ENCODE assay signal across 9 cellular contexts in the genomic region with DNA sequence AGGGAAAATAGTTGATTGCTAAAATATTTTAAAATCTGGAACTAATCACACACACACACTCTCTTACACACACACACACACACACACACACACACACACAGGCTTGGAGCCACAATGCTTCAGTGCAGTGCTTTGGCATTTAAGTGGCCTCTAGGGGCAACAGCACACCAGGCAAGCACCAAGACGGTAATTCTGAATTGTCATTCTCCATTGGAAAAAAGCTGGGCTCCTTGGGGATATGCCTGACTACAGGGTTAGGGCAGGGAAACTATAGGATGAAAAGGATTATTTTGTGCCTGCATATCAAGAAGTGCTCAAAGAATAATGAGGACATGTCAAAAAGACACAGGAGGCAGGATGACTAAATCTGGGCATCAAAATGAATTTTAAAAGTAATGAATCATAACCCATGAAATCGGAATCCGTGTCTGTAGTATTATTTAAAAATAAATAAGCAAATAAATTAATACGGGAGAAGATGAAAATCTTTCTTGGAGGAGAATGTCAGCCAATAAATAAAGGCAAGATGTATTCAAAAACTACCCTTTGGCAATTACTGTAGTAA. TPM values are rescaled to one million over a fixed set of nuclear protein-coding genes. Genes with fewer than 3 reads are reported as not detected.
DNase-seq lines count a peak whose midpoint lies in the region; ATAC-seq and TF ChIP-seq lines count a peak whose summit lies in the region.
"Had no signal": no experiment of that assay in that cellular context is flagged by ENCODE, and none has a peak within 500 bp of the region (broad histone marks: within the 10 kb centered on the region; RNA-seq: fewer than 3 reads in every experiment).

No MANE protein-coding gene starts in this region.

- no peak overlapping the region for H3K23ac ChIP-seq in IMR-90 (ENCODE audit: low read depth, low read length)

- peak; percentile 72 for DNase-seq in D341Med (ENCODE audit: low spot score)
- peak; percentile 34 for DNase-seq in IMR-90
- DNase-seq in glomerular visceral epithelial cell (ENCODE audit: extremely low spot score), result peak; percentile 22
- peak; percentile 24 for DNase-seq in retinal pigment epithelial cell (ENCODE audit: low read depth)
- DNase-seq in activated gamma-delta T cell treated with Interleukin-2 at 50 U/mL for 16 hours, result no peak
- DNase-seq in stimulated activated CD8-positive, alpha-beta memory T cell treated with anti-CD3 and anti-CD28 coated beads, Interleukin-4, amount 100 ng/mL, for 48 hours, result no peak

- no peak overlapping the region for H3K14ac ChIP-seq in IMR-90 (replicated peaks; ENCODE audit: low read depth, low read length)

- TF ChIP-seq RAD21 in IMR-90 (IDR thresholded peaks at IDR 0.05; ENCODE audit: low read length), result peak; percentile 33

- H2AK5ac ChIP-seq in IMR-90 (ENCODE audit: low read depth, low read length), result no peak overlapping the region

- H4K8ac ChIP-seq in IMR-90 (ENCODE audit: low read depth in 2 of 2, low read length in 2 of 2), result no peak overlapping the region

- no TSS peak for BruUV-seq in IMR-90 (replicated peaks; lab: Mats Ljungman, UMichigan)

- CTCF ChIA-PET in IMR-90 (lab: Yijun Ruan, JAX), result no interaction called here

- ATAC-seq in GM19035 (IDR thresholded peaks at IDR 0.05; ENCODE audit: unreplicated experiment), result peak; percentile 31
- ATAC-seq in IMR-90 (ENCODE audit: low read depth), result peak; percentile 57; the same call in 1 of the 2 replicates

- H2AK9ac ChIP-seq in IMR-90 (replicated peaks; ENCODE audit: low read depth, low read length, poor library complexity), result no peak overlapping the region

- dilution Hi-C loops in IMR-90 (cut with HindIII; ENCODE audit: low sequenced_read_pairs, unreplicated experiment), result no loop called here

- peak; percentile 31 for TF ChIP-seq CTCF in IMR-90 (conservative IDR thresholded peaks at IDR 0.05; ENCODE audit: low read depth, low read length)
- TF ChIP-seq CTCF in VCaP (conservative IDR thresholded peaks at IDR 0.05), result peak; percentile 81
- peak; percentile 70 for TF ChIP-seq CTCF in retinal pigment epithelial cell (conservative IDR thresholded peaks at IDR 0.05; ENCODE audit: low read depth, low read length)

- in situ Hi-C loops in IMR-90 (cut with MboI; ENCODE audit: low sequenced_read_pairs), result no loop called here

- no peak overlapping the region for H2BK120ac ChIP-seq in IMR-90 (ENCODE audit: low read depth, low read length)

- H3K27me3 ChIP-seq in IMR-90 (ENCODE audit: control insufficient read depth, insufficient read depth, low read length), result no peaks in the 10 kb centered on the region

- no peaks in the 10 kb centered on the region for H3K9me3 ChIP-seq in IMR-90 (ENCODE audit: control insufficient read depth, insufficient read depth, low read length)

- H3K4me2 ChIP-seq in IMR-90 (ENCODE audit: low read depth, low read length), result no peak overlapping the region

- H4K91ac ChIP-seq in IMR-90 (ENCODE audit: insufficient read depth, low read depth, low read length), result no peak overlapping the region

- peaks cover 30% of the 10 kb centered on the region for H3K36me3 ChIP-seq in IMR-90 (ENCODE audit: control insufficient read depth, insufficient read depth, low read length)

- no peak overlapping the region for H2BK5ac ChIP-seq in IMR-90 (ENCODE audit: low read depth, low read length, poor library complexity, severe bottlenecking)

- H3K18ac ChIP-seq in IMR-90 (ENCODE audit: low read depth, low read length), result no peak overlapping the region

- H3K79me1 ChIP-seq in IMR-90 (ENCODE audit: low read depth in 1 of 2, low read length in 2 of 2), result no peaks in the 10 kb centered on the region

- intact Hi-C loops in IMR-90 (cut with micrococcal nuclease), result no loop called here

- H2AFZ ChIP-seq in IMR-90 (replicated peaks; ENCODE audit: low read length, poor library complexity), result no peak overlapping the region

- H4K20me1 ChIP-seq in IMR-90 (ENCODE audit: insufficient read depth, low read length), result no peaks in the 10 kb centered on the region; the same call in none of the 2 replicates

- H3K4ac ChIP-seq in IMR-90 (ENCODE audit: low read depth, low read length), result no peak overlapping the region

- H3K56ac ChIP-seq in IMR-90 (ENCODE audit: extremely low read depth, insufficient read depth, low read length), result no peak overlapping the region

- H2BK20ac ChIP-seq in IMR-90 (ENCODE audit: low read depth, low read length), result no peak overlapping the region

- POLR2A ChIA-PET in IMR-90 (lab: Charles Lee; ENCODE audit: unreplicated experiment), result no interaction called here

- H3K4me3 ChIP-seq in IMR-90 (ENCODE audit: insufficient read depth, low read depth, low read length) (no peak overlapping the region), retinal pigment epithelial cell (ENCODE audit: low read length) (no peak overlapping the region)

- H3K27ac ChIP-seq in IMR-90 (ENCODE audit: insufficient read depth, low read length) (no peak overlapping the region), VCaP (no peak overlapping the region)

- H3K9me1 ChIP-seq in IMR-90 (ENCODE audit: insufficient read depth, low read length), result peaks cover 2% of the 10 kb centered on the region; the same call in 1 of the 2 replicates

- H4K5ac ChIP-seq in IMR-90 (ENCODE audit: low read depth, low read length), result no peak overlapping the region

- no peak overlapping the region for H3K9ac ChIP-seq in IMR-90 (ENCODE audit: low read depth, low read length)

- no peaks in the 10 kb centered on the region for H3K4me1 ChIP-seq in IMR-90 (ENCODE audit: control insufficient read depth, insufficient read depth, low read length)

- no CpG with 5 or more reads among the region's 4 CpGs for WGBS in IMR-90 (ENCODE audit: extremely low coverage in 2 of 2, insufficient read length in 1 of 2), 2 experiments

- TF ChIP-seq POLR2A in IMR-90 (IDR thresholded peaks at IDR 0.05; ENCODE audit: low read depth, low read length), result no peak

- no peak overlapping the region for H2BK15ac ChIP-seq in IMR-90 (ENCODE audit: low read depth, low read length)

TF ChIP-seq in IMR-90, 13 proteins besides CTCF, POLR2A, EP300 and RAD21:
- no peak for TF ChIP-seq MXI1 (IDR thresholded peaks at IDR 0.05; ENCODE audit: borderline replicate concordance, low read depth, low read length)
- TF ChIP-seq, protein P1, sequence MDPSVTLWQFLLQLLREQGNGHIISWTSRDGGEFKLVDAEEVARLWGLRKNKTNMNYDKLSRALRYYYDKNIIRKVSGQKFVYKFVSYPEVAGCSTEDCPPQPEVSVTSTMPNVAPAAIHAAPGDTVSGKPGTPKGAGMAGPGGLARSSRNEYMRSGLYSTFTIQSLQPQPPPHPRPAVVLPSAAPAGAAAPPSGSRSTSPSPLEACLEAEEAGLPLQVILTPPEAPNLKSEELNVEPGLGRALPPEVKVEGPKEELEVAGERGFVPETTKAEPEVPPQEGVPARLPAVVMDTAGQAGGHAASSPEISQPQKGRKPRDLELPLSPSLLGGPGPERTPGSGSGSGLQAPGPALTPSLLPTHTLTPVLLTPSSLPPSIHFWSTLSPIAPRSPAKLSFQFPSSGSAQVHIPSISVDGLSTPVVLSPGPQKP (IDR thresholded peaks at IDR 0.05; ENCODE audit: borderline replicate concordance, low read depth, low read length), result no peak
- no peak for TF ChIP-seq CEBPB (IDR thresholded peaks at IDR 0.05; ENCODE audit: low read depth, low read length)
- TF ChIP-seq, protein P2, sequence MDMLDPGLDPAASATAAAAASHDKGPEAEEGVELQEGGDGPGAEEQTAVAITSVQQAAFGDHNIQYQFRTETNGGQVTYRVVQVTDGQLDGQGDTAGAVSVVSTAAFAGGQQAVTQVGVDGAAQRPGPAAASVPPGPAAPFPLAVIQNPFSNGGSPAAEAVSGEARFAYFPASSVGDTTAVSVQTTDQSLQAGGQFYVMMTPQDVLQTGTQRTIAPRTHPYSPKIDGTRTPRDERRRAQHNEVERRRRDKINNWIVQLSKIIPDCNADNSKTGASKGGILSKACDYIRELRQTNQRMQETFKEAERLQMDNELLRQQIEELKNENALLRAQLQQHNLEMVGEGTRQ (IDR thresholded peaks at IDR 0.05; ENCODE audit: low read depth, low read length), result no peak
- no peak for TF ChIP-seq MAFK (IDR thresholded peaks at IDR 0.05; ENCODE audit: low read depth, low read length)
- no peak for TF ChIP-seq NFE2L2 (IDR thresholded peaks at IDR 0.05; ENCODE audit: low read depth, low read length)
- TF ChIP-seq SMC3 (IDR thresholded peaks at IDR 0.05; ENCODE audit: low read depth, low read length), result no peak
- TF ChIP-seq RFX5 (IDR thresholded peaks at IDR 0.05; ENCODE audit: low read depth, low read length), result no peak
- TF ChIP-seq MAZ (IDR thresholded peaks at IDR 0.05; ENCODE audit: borderline replicate concordance, low read depth, low read length), result no peak
- no peak for TF ChIP-seq FOS (IDR thresholded peaks at IDR 0.05; ENCODE audit: low read depth, low read length)
- TF ChIP-seq RCOR1 (IDR thresholded peaks at IDR 0.05; ENCODE audit: insufficient replicate concordance, low read length), result no peak
- no peak for TF ChIP-seq BHLHE40 (IDR thresholded peaks at IDR 0.05; ENCODE audit: low read depth, low read length)
- TF ChIP-seq CHD1 (IDR thresholded peaks at IDR 0.05; ENCODE audit: low read depth, low read length), result no peak
TF ChIP-seq in IMR-90: peak in this region for 0.

RNA-seq across cellular contexts. Expression of a gene that starts 30.4 kb away (rescaled TPM):
- total RNA-seq in IMR-90 (2012; rRNA removed), result not detected in 2 replicates
- not detected in 2 replicates for polyA plus RNA-seq in IMR-90 (2012; rRNA removed)
- not detected in 2 replicates for polyA plus RNA-seq in IMR-90 (2012; cell fraction: cytosol; rRNA removed)
- not detected in 2 replicates for polyA plus RNA-seq in IMR-90 (2012; cell fraction: nucleus; rRNA removed; ENCODE audit: low replicate concordance)
- total RNA-seq: pulmonary artery endothelial cell had no signal

Comparison
In these comparisons a context has a peak if more than half of its experiments do, and no peak if none do; other contexts are left out.
1. DNase-seq: peak in D341Med (single experiment), IMR-90 (single experiment), glomerular visceral epithelial cell (single experiment) and retinal pigment epithelial cell (single experiment); none in activated gamma-delta T cell treated with Interleukin-2 at 50 U/mL for 16 hours (single experiment) and stimulated activated CD8-positive, alpha-beta memory T cell treated with anti-CD3 and anti-CD28 coated beads, Interleukin-4, amount 100 ng/mL, for 48 hours (single experiment).
2. CTCF ChIP-seq: peak in every context shown above with its lines; median percentile 81 in VCaP; 70 in retinal pigment epithelial cell; 31 in IMR-90.